9 cellular contexts compared by ENCODE assay signal in the genomic region with DNA sequence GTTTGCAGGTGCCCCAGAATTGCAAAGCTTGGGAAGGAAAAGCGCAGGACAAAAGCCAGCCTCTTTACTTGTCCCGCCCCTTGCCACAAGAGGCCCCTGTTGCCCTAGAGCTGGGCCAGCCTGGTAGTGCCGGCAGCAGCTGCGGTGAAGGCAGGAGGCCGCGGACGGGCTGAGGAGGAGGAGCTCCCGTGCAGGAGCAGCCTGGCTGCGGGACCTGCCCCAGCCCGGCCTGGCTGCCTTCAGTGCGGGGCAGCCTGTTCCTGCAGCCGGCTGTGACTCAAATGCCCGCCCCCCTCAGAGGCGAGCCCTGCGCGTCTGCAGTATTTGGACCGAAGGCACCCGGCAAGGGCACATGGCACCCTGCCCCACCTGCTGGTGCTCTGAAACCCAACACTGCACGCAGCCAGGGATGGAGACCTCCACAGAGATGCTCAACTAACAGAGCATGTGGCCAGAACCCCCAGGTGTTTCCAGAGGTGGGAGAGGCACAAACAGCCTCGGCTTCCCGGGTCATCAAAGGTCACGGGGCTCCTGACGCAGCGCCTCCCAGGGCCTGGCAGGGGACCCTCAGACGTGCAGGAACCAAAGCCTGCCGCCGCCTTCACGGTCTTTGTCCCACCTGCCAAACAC. TPM values are rescaled to one million over a fixed set of nuclear protein-coding genes. Genes with fewer than 3 reads are reported as not detected.
DNase-seq lines count a peak whose midpoint lies in the region; ATAC-seq and TF ChIP-seq lines count a peak whose summit lies in the region.
"Had no signal": no experiment of that assay in that cellular context is flagged by ENCODE, and none has a peak within 500 bp of the region (broad histone marks: within the 10 kb centered on the region; RNA-seq: fewer than 3 reads in every experiment).

No MANE protein-coding gene starts in this region.

- no peak overlapping the region for H2AFZ ChIP-seq in Loucy (ENCODE audit: low read length)

- DNase-seq in GM10266 (ENCODE audit: extremely low spot score): peak; percentile 62
- peak; percentile 89 for DNase-seq in WTC11 (ENCODE audit: low spot score)
- peak; percentile 70 for DNase-seq in endothelial cell (ENCODE audit: low spot score)
- peak; percentile 92 for DNase-seq in mesendoderm
- DNase-seq in HuH-7.5 (ENCODE audit: low spot score): no peak

- CTCF ChIA-PET in WTC11 (lab: Charles Lee): interaction anchor here (0.6 to 1.8 kb wide), 47 partner anchors 9 to 422 kb away, joined by 3 to 25 read pairs (median 4); a partner anchor contains a TSS

- H4K5ac ChIP-seq in mesendoderm (ENCODE audit: low read length): no peak overlapping the region

- H3K4ac ChIP-seq in mesendoderm (ENCODE audit: low read depth, low read length): no peak overlapping the region

- peaks cover 9% of the 10 kb centered on the region; the same call in 1 of the 2 replicates for H3K36me3 Mint-ChIP-seq in WTC11
- H3K36me3 Mint-ChIP-seq in endothelial cell (ENCODE audit: low read depth, unreplicated experiment): peaks cover 30% of the 10 kb centered on the region

- no peak overlapping the region for H2BK120ac ChIP-seq in mesendoderm (ENCODE audit: low read depth, low read length)

- no peak overlapping the region for H3K27ac Mint-ChIP-seq in WTC11
- H3K27ac Mint-ChIP-seq in endothelial cell (ENCODE audit: unreplicated experiment): no peak overlapping the region

- H4K20me1 ChIP-seq in Loucy (ENCODE audit: insufficient read depth, low read length, poor library complexity, severe bottlenecking): no peaks in the 10 kb centered on the region

- H3K9me3 ChIP-seq in Loucy (ENCODE audit: insufficient read depth, low read depth, low read length): no peaks in the 10 kb centered on the region
- no peaks in the 10 kb centered on the region for H3K9me3 ChIP-seq in stomach smooth muscle (ENCODE audit: control insufficient read depth in 2 of 2, low read length in 2 of 2)
- H3K9me3 ChIP-seq: suprapubic skin had no signal

- H3K79me1 ChIP-seq in mesendoderm (ENCODE audit: low read length): peaks cover 2% of the 10 kb centered on the region

- no peaks in the 10 kb centered on the region for H3K27me3 Mint-ChIP-seq in WTC11 (ENCODE audit: low read depth)
- peaks cover 17% of the 10 kb centered on the region for H3K27me3 Mint-ChIP-seq in endothelial cell (ENCODE audit: unreplicated experiment)

- H3K27ac ChIP-seq in mesendoderm (ENCODE audit: low read depth, low read length) (no peak overlapping the region), stomach smooth muscle (ENCODE audit: low read length) (peak overlapping the region; percentile 60)
- H3K27ac ChIP-seq: suprapubic skin had no signal

- H3K56ac ChIP-seq in mesendoderm (ENCODE audit: low read length): peak overlapping the region; percentile 12

- H2BK15ac ChIP-seq in mesendoderm (replicated peaks; ENCODE audit: low read depth): no peak overlapping the region

- no CpG with 5 or more reads among the region's 28 CpGs for WGBS in mesendoderm (ENCODE audit: extremely low coverage, insufficient coverage, low lambda C conversion rate)

- no peaks in the 10 kb centered on the region for H3K4me1 ChIP-seq in Loucy (ENCODE audit: insufficient read depth, low read length, poor library complexity, severe bottlenecking)
- H3K4me1 ChIP-seq in mesendoderm (ENCODE audit: control insufficient read depth, low read depth, low read length): no peaks in the 10 kb centered on the region
- peaks cover 25% of the 10 kb centered on the region for H3K4me1 ChIP-seq in stomach smooth muscle (ENCODE audit: control insufficient read depth, insufficient read depth, low read length)

- no peak overlapping the region for H3K23ac ChIP-seq in mesendoderm (ENCODE audit: low read length)

- no peaks in the 10 kb centered on the region for H3F3A ChIP-seq in Loucy (ENCODE audit: low read depth)

- ATAC-seq in GM21528 (IDR thresholded peaks at IDR 0.05; ENCODE audit: low FRiP score, unreplicated experiment) (peak; percentile 79), WTC11 (peak; percentile 97)

- H3K4me2 ChIP-seq in Loucy (ENCODE audit: low read depth, low read length, poor library complexity, severe bottlenecking): no peak overlapping the region
- H3K4me2 ChIP-seq in mesendoderm (ENCODE audit: low read length): no peak overlapping the region

- H3K9ac ChIP-seq in Loucy (ENCODE audit: low read depth, low read length, poor library complexity, severe bottlenecking) (no peak overlapping the region), mesendoderm (ENCODE audit: low read length) (no peak overlapping the region), stomach smooth muscle (ENCODE audit: low read length in 2 of 2) (no peak overlapping the region)

- no peak overlapping the region for H2AK5ac ChIP-seq in mesendoderm (ENCODE audit: low read length)

- H3K79me2 ChIP-seq in Loucy (ENCODE audit: insufficient read depth, low read length): no peaks in the 10 kb centered on the region
- H3K79me2 ChIP-seq in mesendoderm (ENCODE audit: control insufficient read depth, insufficient read depth, low read length): no peaks in the 10 kb centered on the region

- H2BK5ac ChIP-seq in mesendoderm (ENCODE audit: low read length): no peak overlapping the region

- no peak overlapping the region for H3K18ac ChIP-seq in mesendoderm (ENCODE audit: low read length)

- POLR2A ChIA-PET in WTC11 (lab: Charles Lee): interaction anchor here (0.6 to 1.3 kb wide), 5 partner anchors 24 to 270 kb away, joined by 3 to 4 read pairs (median 4); no protein-coding TSS in a partner anchor

- H3K9me2 ChIP-seq in Loucy (replicated peaks; ENCODE audit: low read depth, low read length): no peaks in the 10 kb centered on the region

- peaks cover 4% of the 10 kb centered on the region for H3K4me1 Mint-ChIP-seq in WTC11
- peaks cover 5% of the 10 kb centered on the region for H3K4me1 Mint-ChIP-seq in endothelial cell (ENCODE audit: unreplicated experiment)

- no peak overlapping the region for H3K4me3 ChIP-seq in Loucy (ENCODE audit: low read length, poor library complexity, severe bottlenecking)
- H3K4me3 ChIP-seq in mesendoderm (ENCODE audit: low read length): no peak overlapping the region
- H3K4me3 ChIP-seq in stomach smooth muscle (ENCODE audit: low read length in 2 of 2): no peak overlapping the region
- H3K4me3 ChIP-seq: suprapubic skin had no signal

- no peak overlapping the region for H3K4me3 Mint-ChIP-seq in WTC11
- H3K4me3 Mint-ChIP-seq in endothelial cell (ENCODE audit: unreplicated experiment): no peak overlapping the region

- H3K27me3 ChIP-seq in Loucy (ENCODE audit: insufficient read depth, low read length, poor library complexity, severe bottlenecking): no peaks in the 10 kb centered on the region
- H3K27me3 ChIP-seq in mesendoderm (ENCODE audit: insufficient read depth, low read length, poor library complexity): no peaks in the 10 kb centered on the region
- H3K27me3 ChIP-seq in stomach smooth muscle (ENCODE audit: control insufficient read depth in 1 of 2, insufficient read depth in 2 of 2, low read length in 2 of 2): no peaks in the 10 kb centered on the region
- H3K27me3 ChIP-seq: suprapubic skin had no signal

- TF ChIP-seq CTCF in GM10266 (IDR thresholded peaks at IDR 0.05; ENCODE audit: control insufficient read depth, insufficient read depth, low read depth, missing control alignments) (peak; percentile 31), Loucy (conservative IDR thresholded peaks at IDR 0.05; ENCODE audit: low read length) (peak; percentile 33), WTC11 (IDR thresholded peaks at IDR 0.05) (0 out of 2 replicates have a peak, but pooled peaks have one; percentile 24), endothelial cell (IDR thresholded peaks at IDR 0.05; ENCODE audit: unreplicated experiment) (no peak)

- no peak overlapping the region for H4K8ac ChIP-seq in mesendoderm (ENCODE audit: low read depth, low read length)

- H3K36me3 ChIP-seq in Loucy (ENCODE audit: insufficient read depth, low read length) (peaks cover 57% of the 10 kb centered on the region; the same call in 1 of the 2 replicates), mesendoderm (ENCODE audit: control insufficient read depth, insufficient read depth, low read length) (peaks cover 6% of the 10 kb centered on the region), stomach smooth muscle (ENCODE audit: control insufficient read depth in 2 of 2, insufficient read depth in 2 of 2, low read length in 2 of 2) (peaks cover 35 to 37% of the 10 kb centered on the region in 2 donors)

- no peaks in the 10 kb centered on the region for H3K9me3 Mint-ChIP-seq in WTC11
- H3K9me3 Mint-ChIP-seq in endothelial cell (ENCODE audit: unreplicated experiment): no peaks in the 10 kb centered on the region

TF ChIP-seq in WTC11, 78 proteins besides CTCF, POLR2A, EP300 and RAD21 (continues in another document):
- TF ChIP-seq PRRX2 (CRISPR knock-in tag; IDR thresholded peaks at IDR 0.05) (peak; percentile 48; the same call in 1 of the 2 replicates), ETV6 (CRISPR knock-in tag; IDR thresholded peaks at IDR 0.05) (no peak), CREM (CRISPR knock-in tag; IDR thresholded peaks at IDR 0.05) (0 out of 2 replicates have a peak, but pooled peaks have one; percentile 31), KAT7 (CRISPR knock-in tag; IDR thresholded peaks at IDR 0.05; ENCODE audit: borderline replicate concordance) (0 out of 2 replicates have a peak, but pooled peaks have one; percentile 11), ZBTB21 (CRISPR knock-in tag; IDR thresholded peaks at IDR 0.05; ENCODE audit: borderline replicate concordance) (peak; percentile 67; the same call in 1 of the 2 replicates)
- TF ChIP-seq, protein P1, sequence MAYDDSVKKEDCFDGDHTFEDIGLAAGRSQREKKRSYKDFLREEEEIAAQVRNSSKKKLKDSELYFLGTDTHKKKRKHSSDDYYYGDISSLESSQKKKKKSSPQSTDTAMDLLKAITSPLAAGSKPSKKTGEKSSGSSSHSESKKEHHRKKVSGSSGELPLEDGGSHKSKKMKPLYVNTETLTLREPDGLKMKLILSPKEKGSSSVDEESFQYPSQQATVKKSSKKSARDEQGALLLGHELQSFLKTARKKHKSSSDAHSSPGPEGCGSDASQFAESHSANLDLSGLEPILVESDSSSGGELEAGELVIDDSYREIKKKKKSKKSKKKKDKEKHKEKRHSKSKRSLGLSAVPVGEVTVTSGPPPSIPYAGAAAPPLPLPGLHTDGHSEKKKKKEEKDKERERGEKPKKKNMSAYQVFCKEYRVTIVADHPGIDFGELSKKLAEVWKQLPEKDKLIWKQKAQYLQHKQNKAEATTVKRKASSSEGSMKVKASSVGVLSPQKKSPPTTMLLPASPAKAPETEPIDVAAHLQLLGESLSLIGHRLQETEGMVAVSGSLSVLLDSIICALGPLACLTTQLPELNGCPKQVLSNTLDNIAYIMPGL (CRISPR knock-in tag; IDR thresholded peaks at IDR 0.05): peak; percentile 48; the same call in 1 of the 2 replicates

RNA-seq across cellular contexts. Expression of a gene that starts 29.7 kb away (rescaled TPM):
- 26.8 to 29.3 TPM (median 27.9 TPM) in 3 replicates for total RNA-seq in WTC11 (2021)
- 28.7 TPM for total RNA-seq in endothelial cell (ENCODE audit: unreplicated experiment)
- polyA plus RNA-seq in mesendoderm (2013, experiment 1 of 2): 22.1 TPM
- 22.1 TPM for polyA plus RNA-seq in mesendoderm (2013, experiment 2 of 2)
